In genomic region chr18:66749030-66749429, GRCh38 we compare ENCODE assay signal across 13 cellular contexts.
DNase-seq lines count a peak whose midpoint lies in the region; ATAC-seq and TF ChIP-seq lines count a peak whose summit lies in the region.
"Had no signal": no experiment of that assay in that cellular context is flagged by ENCODE, and none has a peak within 500 bp of the region (broad histone marks: within the 10 kb centered on the region; RNA-seq: fewer than 3 reads in every experiment).

No MANE protein-coding gene starts in this region.

- no peak for TF ChIP-seq POLR2A in body of pancreas (IDR thresholded peaks at IDR 0.05)

- H3K4me3 Mint-ChIP-seq in CD14-positive monocyte = no peak overlapping the region
- H3K4me3 Mint-ChIP-seq: central memory CD8-positive, alpha-beta T cell; stimulated activated effector memory CD8-positive, alpha-beta T cell treated with anti-CD3 and anti-CD28 coated beads, Interleukin-12 subunit alpha, Interleukin-12 subunit beta, amount 100 ng/mL, for 72 hours had no signal

- H3K36me3 ChIP-seq in body of pancreas (replicated peaks in 1 of 2; ENCODE audit: insufficient read depth in 1 of 2, low read depth in 2 of 2) = no peaks in the 10 kb centered on the region
- H3K36me3 ChIP-seq: BLaER1 had no signal

- WGBS in body of pancreas, 2 donors = 18 to 26% methylated on average over 2 of the region's 2 CpGs

- peaks cover 0 to 3% (median 2%) of the 10 kb centered on the region in 3 donors for H3K27me3 Mint-ChIP-seq in CD14-positive monocyte (ENCODE audit: low read depth in 3 of 3)
- H3K27me3 Mint-ChIP-seq: central memory CD8-positive, alpha-beta T cell had no signal

- no peak overlapping the region for H3K27ac Mint-ChIP-seq in CD14-positive monocyte
- H3K27ac Mint-ChIP-seq: stimulated activated effector memory CD8-positive, alpha-beta T cell treated with anti-CD3 and anti-CD28 coated beads, Interleukin-12 subunit alpha, Interleukin-12 subunit beta, amount 100 ng/mL, for 72 hours had no signal

- no peaks in the 10 kb centered on the region for H3K4me1 Mint-ChIP-seq in CD14-positive monocyte
- H3K4me1 Mint-ChIP-seq: central memory CD8-positive, alpha-beta T cell; stimulated activated effector memory CD8-positive, alpha-beta T cell treated with anti-CD3 and anti-CD28 coated beads, Interleukin-12 subunit alpha, Interleukin-12 subunit beta, amount 100 ng/mL, for 72 hours had no signal

- TF ChIP-seq CTCF in body of pancreas (IDR thresholded peaks at IDR 0.05) (peak in 5 of 7 experiments; percentile 20 to 53 (median 46)), CD14-positive monocyte (IDR thresholded peaks at IDR 0.05) (no peak)

- intact Hi-C loops in Right ventricle myocardium inferior (cut with DNase I) (no loop called here), cardiac septum (cut with DNase I) (no loop called here), body of pancreas (cut with DNase I) (no loop called here), CD14-positive monocyte (cut with micrococcal nuclease) (no loop called here)

- H3K4me3 ChIP-seq in body of pancreas = no peak overlapping the region
- H3K4me3 ChIP-seq: BLaER1 had no signal

- ATAC-seq in Right ventricle myocardium inferior = peak; percentile 60
- ATAC-seq in body of pancreas = peak; percentile 62
- ATAC-seq in GM21367 (IDR thresholded peaks at IDR 0.05; ENCODE audit: unreplicated experiment) = no peak
- ATAC-seq in HG03108 (IDR thresholded peaks at IDR 0.05; ENCODE audit: unreplicated experiment) = no peak
- ATAC-seq: stimulated activated effector memory CD8-positive, alpha-beta T cell treated with anti-CD3 and anti-CD28 coated beads, Interleukin-12 subunit alpha, Interleukin-12 subunit beta, amount 100 ng/mL, for 72 hours had no signal

- no peak overlapping the region for H3K27ac ChIP-seq in body of pancreas
- H3K27ac ChIP-seq: BLaER1 had no signal

- H3K4me1 ChIP-seq in body of pancreas = no peaks in the 10 kb centered on the region
- H3K4me1 ChIP-seq: BLaER1 had no signal

- no peaks in the 10 kb centered on the region for H3K9me3 Mint-ChIP-seq in CD14-positive monocyte

- no peaks in the 10 kb centered on the region for H3K36me3 Mint-ChIP-seq in CD14-positive monocyte
- H3K36me3 Mint-ChIP-seq: stimulated activated effector memory CD8-positive, alpha-beta T cell treated with anti-CD3 and anti-CD28 coated beads, Interleukin-12 subunit alpha, Interleukin-12 subunit beta, amount 100 ng/mL, for 72 hours had no signal

- no peaks in the 10 kb centered on the region for H3K9me3 ChIP-seq in body of pancreas
- H3K9me3 ChIP-seq: BLaER1 had no signal

- H3K27me3 ChIP-seq in body of pancreas = no peaks in the 10 kb centered on the region
- H3K27me3 ChIP-seq: BLaER1 had no signal

- no peak for DNase-seq in Right ventricle myocardium inferior (ENCODE audit: missing footprints)
- DNase-seq in cardiac septum (ENCODE audit: low spot score) = no peak
- DNase-seq in body of pancreas = peak in 1 of 4 donors; percentile 19
- peak; percentile 36 for DNase-seq in inferior parietal cortex (ENCODE audit: extremely low spot score)
- DNase-seq in CD14-positive monocyte (ENCODE audit: low spot score) = no peak
- no peak for DNase-seq in AG20443 (ENCODE audit: low spot score)
- DNase-seq: stimulated activated CD4-positive, alpha-beta T cell treated with anti-CD3 and anti-CD28 coated beads, Interleukin-12 subunit alpha, Interleukin-12 subunit beta, amount 100 ng/mL, for 4 hours; SW 1271 had no signal

Comparison
In these comparisons a context has a peak if more than half of its experiments do, and no peak if none do; other contexts are left out.
1. ATAC-seq: peak in Right ventricle myocardium inferior (single experiment) and body of pancreas (single experiment); none in GM21367 (single experiment) and HG03108 (single experiment).